Comparison of ENCODE assay signal across 27 cellular contexts in the genomic region with DNA sequence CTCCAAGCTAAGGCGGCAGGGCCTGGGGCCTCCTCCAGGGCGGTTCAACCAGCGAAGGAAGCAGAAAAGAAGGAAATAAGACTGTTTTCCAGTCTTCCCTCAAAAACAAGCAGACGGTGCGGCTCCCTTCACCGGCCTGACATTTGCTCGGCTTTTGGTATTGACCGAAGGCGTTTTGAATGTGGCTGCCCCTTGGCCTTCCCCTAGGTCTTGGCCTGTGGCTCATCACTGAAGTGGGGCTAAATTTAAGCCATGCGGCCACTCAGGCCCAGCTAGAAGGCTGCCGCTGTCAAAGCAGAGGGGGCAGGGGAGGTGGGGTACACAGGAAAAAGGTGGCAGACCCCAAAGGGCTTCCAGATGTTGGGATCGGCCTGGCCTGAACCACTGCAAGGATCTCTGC.
DNase-seq lines count a peak whose midpoint lies in the region; ATAC-seq, FAIRE-seq and TF ChIP-seq lines count a peak whose summit lies in the region.
"Had no signal": no experiment of that assay in that cellular context is flagged by ENCODE, and none has a peak within 500 bp of the region (broad histone marks: within the 10 kb centered on the region; RNA-seq: fewer than 3 reads in every experiment).

No MANE protein-coding gene starts in this region.

- H2BK15ac ChIP-seq in neuronal stem cell (ENCODE audit: low read length): no peak overlapping the region

- no peaks in the 10 kb centered on the region for H3K36me3 Mint-ChIP-seq in nephron progenitor cell (ENCODE audit: low read depth)
- no peaks in the 10 kb centered on the region for H3K36me3 Mint-ChIP-seq in osteocyte (ENCODE audit: unreplicated experiment)
- no peaks in the 10 kb centered on the region for H3K36me3 Mint-ChIP-seq in activated T-helper 1 cell treated with anti-CD3 and anti-CD28 coated beads, Interleukin-12 subunit alpha, Interleukin-12 subunit beta, Interleukin-2, Interleukin-4 antibody, amounts not matched to agents 30 ng/mL and 10 ng/mL and 1 ng/mL, durations not matched to agents 14 hours and 24 hours and 36 hours (ENCODE audit: low read depth)
- H3K36me3 Mint-ChIP-seq: CD14-positive monocyte; CD4-positive, alpha-beta memory T cell; CD4-positive, CD25-positive, alpha-beta regulatory T cell; CD8-positive, alpha-beta memory T cell had no signal

- POLR2A ChIA-PET in RWPE1 (lab: Yijun Ruan, JAX; ENCODE audit: low non-redundant PET): no interaction called here
- POLR2A ChIA-PET in K562 (lab: Yijun Ruan, JAX): no interaction called here

- DNase-seq in RWPE1 (ENCODE audit: low spot score) (no peak), K562 (ENCODE audit: extremely low read depth in 1 of 4, low spot score in 3 of 4) (no peak), nephron progenitor cell (no peak), neuronal stem cell (ENCODE audit: low spot score) (no peak), osteocyte (ENCODE audit: extremely low spot score, unreplicated experiment) (no peak)
- DNase-seq in activated T-helper 1 cell treated with anti-CD3 and anti-CD28 coated beads, Interleukin-12 subunit alpha, Interleukin-12 subunit beta, Interleukin-2, Interleukin-4 antibody, amounts not matched to agents 30 ng/mL and 10 ng/mL and 1 ng/mL, durations not matched to agents 14 hours and 24 hours and 36 hours (ENCODE audit: low spot score): no peak
- DNase-seq: 8988T; ACHN; BE2C; C1 segment of cervical spinal cord; CD4-positive, alpha-beta memory T cell; CD4-positive, CD25-positive, alpha-beta regulatory T cell; CD8-positive, alpha-beta memory T cell; COR-L47; DMS 273 treated with DMSO at 0.1 percent for 48 hours; DMS153; DMS53; DMS79; DND-41; EL; GDM1 had no signal

- H3K9me3 ChIP-seq in K562 (replicated peaks; ENCODE audit: control insufficient read depth, insufficient read depth, low read depth, low read length): no peaks in the 10 kb centered on the region
- peaks cover 1 to 6% of the 10 kb centered on the region in 2 donors for H3K9me3 ChIP-seq in neuronal stem cell (replicated peaks in 1 of 2; ENCODE audit: control insufficient read depth in 2 of 2, insufficient read depth in 1 of 2, low read depth in 1 of 2, low read length in 2 of 2)
- H3K9me3 ChIP-seq: BE2C, BLaER1 had no signal

- intact Hi-C loops in K562 (cut with micrococcal nuclease): loop anchor here (10.0 kb wide), 1 partner anchor 142 kb away; no protein-coding TSS in a partner anchor
- intact Hi-C loops in activated T-helper 1 cell treated with anti-CD3 and anti-CD28 coated beads, Interleukin-12 subunit alpha, Interleukin-12 subunit beta, Interleukin-2, Interleukin-4 antibody, amounts not matched to agents 30 ng/mL and 10 ng/mL and 1 ng/mL, durations not matched to agents 14 hours and 24 hours and 36 hours (cut with micrococcal nuclease): no loop called here

- H3K4me1 ChIP-seq in K562 (replicated peaks in 1 of 2; ENCODE audit: control insufficient read depth in 2 of 2, insufficient read depth in 2 of 2, low read length in 2 of 2) (no peaks in the 10 kb centered on the region; a peak in 2 of 5 replicates), neuronal stem cell (ENCODE audit: control insufficient read depth in 2 of 2, insufficient read depth in 1 of 2, low read depth in 1 of 2, low read length in 2 of 2) (peaks cover 0 to 6% of the 10 kb centered on the region in 2 donors)
- H3K4me1 ChIP-seq: BE2C had no signal

- H3K36me3 ChIP-seq in K562 (ENCODE audit: control insufficient read depth, insufficient read depth, low read length) (no peaks in the 10 kb centered on the region), neuronal stem cell (replicated peaks in 1 of 2; ENCODE audit: control insufficient read depth in 2 of 2, insufficient read depth in 2 of 2, low read length in 2 of 2) (peaks cover 0 to 15% of the 10 kb centered on the region in 2 donors)
- H3K36me3 ChIP-seq: BE2C, BLaER1 had no signal

- no peak for TF ChIP-seq EP300 in K562 (IDR thresholded peaks at IDR 0.05; ENCODE audit: low read length)

- H3K27me3 Mint-ChIP-seq in nephron progenitor cell (ENCODE audit: low read depth, poor library complexity) (no peaks in the 10 kb centered on the region), osteocyte (ENCODE audit: unreplicated experiment) (peaks cover 8% of the 10 kb centered on the region)
- H3K27me3 Mint-ChIP-seq in activated T-helper 1 cell treated with anti-CD3 and anti-CD28 coated beads, Interleukin-12 subunit alpha, Interleukin-12 subunit beta, Interleukin-2, Interleukin-4 antibody, amounts not matched to agents 30 ng/mL and 10 ng/mL and 1 ng/mL, durations not matched to agents 14 hours and 24 hours and 36 hours (ENCODE audit: insufficient read depth): peaks cover 1% of the 10 kb centered on the region
- H3K27me3 Mint-ChIP-seq: CD4-positive, alpha-beta memory T cell; CD4-positive, CD25-positive, alpha-beta regulatory T cell; CD8-positive, alpha-beta memory T cell had no signal

- H4K8ac ChIP-seq in neuronal stem cell (ENCODE audit: low read depth, low read length): no peak overlapping the region

- H3K4me2 ChIP-seq in K562 (ENCODE audit: insufficient read depth, low read length) (no peak overlapping the region), neuronal stem cell (ENCODE audit: insufficient read depth, low read length, poor library complexity, severe bottlenecking) (no peak overlapping the region)
- H3K4me2 ChIP-seq: BLaER1 had no signal

- CTCF ChIA-PET in RWPE1 (lab: Yijun Ruan, JAX): no interaction called here
- CTCF ChIA-PET in K562 (lab: Yijun Ruan, JAX; ENCODE audit: low intra/inter-chr PET ratio): no interaction called here

- peak overlapping the region; percentile 39 for H3K27ac Mint-ChIP-seq in nephron progenitor cell
- H3K27ac Mint-ChIP-seq in osteocyte (ENCODE audit: unreplicated experiment): no peak overlapping the region
- H3K27ac Mint-ChIP-seq in activated T-helper 1 cell treated with anti-CD3 and anti-CD28 coated beads, Interleukin-12 subunit alpha, Interleukin-12 subunit beta, Interleukin-2, Interleukin-4 antibody, amounts not matched to agents 30 ng/mL and 10 ng/mL and 1 ng/mL, durations not matched to agents 14 hours and 24 hours and 36 hours: no peak overlapping the region
- H3K27ac Mint-ChIP-seq: CD14-positive monocyte; CD4-positive, alpha-beta memory T cell had no signal

- no peak overlapping the region for H3K4ac ChIP-seq in neuronal stem cell (ENCODE audit: low read length)

- no peak overlapping the region for H2AFZ ChIP-seq in K562 (ENCODE audit: low read depth, low read length)
- no peak overlapping the region for H2AFZ ChIP-seq in neuronal stem cell (ENCODE audit: low read length)

- TF ChIP-seq CTCF in RWPE1 (conservative IDR thresholded peaks at IDR 0.05; ENCODE audit: low read depth) (no peak), K562 (IDR thresholded peaks at IDR 0.05 in 2 of 3, conservative IDR thresholded peaks at IDR 0.05 in 1 of 3; ENCODE audit: insufficient read depth in 2 of 3, low read depth in 1 of 3, low read length in 3 of 3) (no peak), nephron progenitor cell (IDR thresholded peaks at IDR 0.05) (no peak), osteocyte (IDR thresholded peaks at IDR 0.05) (no peak)

- H3K9me3 Mint-ChIP-seq in nephron progenitor cell (no peaks in the 10 kb centered on the region), osteocyte (ENCODE audit: unreplicated experiment) (no peaks in the 10 kb centered on the region)
- no peaks in the 10 kb centered on the region for H3K9me3 Mint-ChIP-seq in activated T-helper 1 cell treated with anti-CD3 and anti-CD28 coated beads, Interleukin-12 subunit alpha, Interleukin-12 subunit beta, Interleukin-2, Interleukin-4 antibody, amounts not matched to agents 30 ng/mL and 10 ng/mL and 1 ng/mL, durations not matched to agents 14 hours and 24 hours and 36 hours
- H3K9me3 Mint-ChIP-seq: CD14-positive monocyte; CD4-positive, alpha-beta memory T cell; CD4-positive, CD25-positive, alpha-beta regulatory T cell; CD8-positive, alpha-beta memory T cell had no signal

- TF ChIP-seq POLR2A in K562 (conservative IDR thresholded peaks at IDR 0.05): no peak

- no peak overlapping the region for H3K9ac ChIP-seq in K562 (ENCODE audit: insufficient read depth in 1 of 2, low read depth in 2 of 2, low read length in 2 of 2)
- H3K9ac ChIP-seq in neuronal stem cell (ENCODE audit: low read depth, low read length, poor library complexity): no peak overlapping the region
- H3K9ac ChIP-seq: BLaER1 had no signal

- no peak overlapping the region for H2BK120ac ChIP-seq in neuronal stem cell (ENCODE audit: low read depth, low read length)

- no peak overlapping the region for H2BK5ac ChIP-seq in neuronal stem cell (ENCODE audit: low read length)

- H2BK12ac ChIP-seq in neuronal stem cell (ENCODE audit: low read length): no peak overlapping the region

- H3K23ac ChIP-seq in neuronal stem cell (ENCODE audit: low read depth, low read length, poor library complexity): no peak overlapping the region

- BruUV-seq in K562 (replicated peaks; lab: Mats Ljungman, UMichigan): no TSS peak

- H3K4me3 Mint-ChIP-seq in nephron progenitor cell: no peak overlapping the region
- H3K4me3 Mint-ChIP-seq in osteocyte (ENCODE audit: unreplicated experiment): no peak overlapping the region
- H3K4me3 Mint-ChIP-seq in activated T-helper 1 cell treated with anti-CD3 and anti-CD28 coated beads, Interleukin-12 subunit alpha, Interleukin-12 subunit beta, Interleukin-2, Interleukin-4 antibody, amounts not matched to agents 30 ng/mL and 10 ng/mL and 1 ng/mL, durations not matched to agents 14 hours and 24 hours and 36 hours: no peak overlapping the region
- H3K4me3 Mint-ChIP-seq: CD14-positive monocyte; CD4-positive, alpha-beta memory T cell; CD4-positive, CD25-positive, alpha-beta regulatory T cell; CD8-positive, alpha-beta memory T cell had no signal

- 1% methylated on average over 12 of the region's 12 CpGs for WGBS in K562 (ENCODE audit: insufficient coverage, low coverage, missing lambda C conversion rate)
- no CpG with 5 or more reads among the region's 12 CpGs for WGBS in neuronal stem cell (ENCODE audit: extremely low coverage in 2 of 2, insufficient read length in 2 of 2, insufficient replicate concordance in 1 of 2), 2 donors

- TF ChIP-seq RAD21 in K562 (CRISPR knock-in tag; conservative IDR thresholded peaks at IDR 0.05 in 1 of 2, IDR thresholded peaks at IDR 0.05 in 1 of 2): no peak

- H3K4me3 ChIP-seq in K562 (no peak overlapping the region), neuronal stem cell (ENCODE audit: low read length in 2 of 2) (no peak overlapping the region)
- H3K4me3 ChIP-seq: BLaER1, GM12878 had no signal

- H4K91ac ChIP-seq in neuronal stem cell (ENCODE audit: low read depth, low read length, poor library complexity): no peak overlapping the region

- H3K27ac ChIP-seq in RWPE1 (peak overlapping the region; percentile 23), K562 (ENCODE audit: extremely low read depth, low read depth, low read length) (no peak overlapping the region), neuronal stem cell (replicated peaks; ENCODE audit: low read length) (no peak overlapping the region)
- H3K27ac ChIP-seq: BLaER1 had no signal

- H2AK5ac ChIP-seq in neuronal stem cell (ENCODE audit: low read depth, low read length): no peak overlapping the region

- in situ Hi-C loops in K562 (cut with MboI): no loop called here

- no peaks in the 10 kb centered on the region; the same call in 1 of the 2 replicates for H4K20me1 ChIP-seq in K562 (replicated peaks; ENCODE audit: control insufficient read depth, insufficient read depth, low read length)
- H4K20me1 ChIP-seq: BLaER1 had no signal

- no peaks in the 10 kb centered on the region for H3K79me1 ChIP-seq in neuronal stem cell (ENCODE audit: low read depth, low read length)

- peaks cover 21% of the 10 kb centered on the region for H3K4me1 Mint-ChIP-seq in nephron progenitor cell
- H3K4me1 Mint-ChIP-seq in osteocyte (ENCODE audit: unreplicated experiment): no peaks in the 10 kb centered on the region
- H3K4me1 Mint-ChIP-seq in activated T-helper 1 cell treated with anti-CD3 and anti-CD28 coated beads, Interleukin-12 subunit alpha, Interleukin-12 subunit beta, Interleukin-2, Interleukin-4 antibody, amounts not matched to agents 30 ng/mL and 10 ng/mL and 1 ng/mL, durations not matched to agents 14 hours and 24 hours and 36 hours (ENCODE audit: low read depth): no peaks in the 10 kb centered on the region
- H3K4me1 Mint-ChIP-seq: CD14-positive monocyte had no signal

- H3K27me3 ChIP-seq in K562 (ENCODE audit: control insufficient read depth in 2 of 2, insufficient read depth in 2 of 2, low read length in 2 of 2) (peaks cover 7 to 49% of the 10 kb centered on the region in 2 experiments; a peak in 3 of 5 replicates), neuronal stem cell (ENCODE audit: control insufficient read depth in 3 of 3, insufficient read depth in 3 of 3, low read depth in 1 of 3, low read length in 3 of 3) (no peaks in the 10 kb centered on the region)
- H3K27me3 ChIP-seq: BE2C, BLaER1 had no signal

- no peak overlapping the region for H3K14ac ChIP-seq in neuronal stem cell (ENCODE audit: low read length)

- H3K18ac ChIP-seq in neuronal stem cell (ENCODE audit: low read length): peak overlapping the region; percentile 22

- no peak for FAIRE-seq in K562 (lab: Jason Lieb, UNC)
- FAIRE-seq: A204.1, GM12878, GM18507 had no signal

- no peaks in the 10 kb centered on the region for H3K9me1 ChIP-seq in K562 (ENCODE audit: control insufficient read depth, insufficient read depth, low read length)

- no peaks in the 10 kb centered on the region for H3K79me2 ChIP-seq in K562 (ENCODE audit: control insufficient read depth, insufficient read depth, low read length)

- ATAC-seq in K562 (peak; percentile 27), GM21423 (IDR thresholded peaks at IDR 0.05; ENCODE audit: unreplicated experiment) (no peak)
- ATAC-seq: GM12878 had no signal
